Comparison of ENCODE assay signal across 8 cellular contexts in genomic region chr17:77391668-77392375, GRCh38.
DNase-seq lines count a peak whose midpoint lies in the region; ATAC-seq, FAIRE-seq and TF ChIP-seq lines count a peak whose summit lies in the region.

No MANE protein-coding gene starts in this region.

- peak in 2 of 4 donors; percentile 27 to 39 for ATAC-seq in heart left ventricle
- peak; percentile 82 for ATAC-seq in sciatic nerve
- ATAC-seq in HG03097 (IDR thresholded peaks at IDR 0.05; ENCODE audit: low FRiP score, unreplicated experiment): no peak

- H3K27ac ChIP-seq in heart left ventricle: peak overlapping the region; percentile 38 to 96 (median 74)

- intact Hi-C loops in heart left ventricle (cut with DNase I): loop anchor here in 1 of 10 donors (5.0 kb wide), 1 partner anchor 60 kb away; no protein-coding TSS in a partner anchor
- intact Hi-C loops in sciatic nerve (cut with DNase I): no loop called here

- H3K4me1 Mint-ChIP-seq in activated naive CD4-positive, alpha-beta T cell treated with anti-CD3 and anti-CD28 coated beads, Interleukin-2, amount 50 U/mL, for 24 hours: peaks cover 80% of the 10 kb centered on the region

- DNase-seq in HTR-8/SVneo (ENCODE audit: insufficient read length, low spot score): peak; percentile 83
- DNase-seq in heart left ventricle: peak in 2 of 5 donors; percentile 73 to 74
- DNase-seq in sciatic nerve (ENCODE audit: low spot score): no peak
- no peak for DNase-seq in NCI-H524 treated with DMSO at 0.1 percent for 48 hours (lab: John Stamatoyannopoulos, UW)
- DNase-seq in DMS153 (lab: John Stamatoyannopoulos, UW): no peak
- no peak for DNase-seq in NCI-H510A treated with DMSO at 0.1 percent for 48 hours (lab: John Stamatoyannopoulos, UW)

- no peaks in the 10 kb centered on the region for H3K36me3 ChIP-seq in heart left ventricle

- peaks cover 26 to 87% (median 79%) of the 10 kb centered on the region in 12 donors for H3K4me1 ChIP-seq in heart left ventricle

- peak; percentile 87 for FAIRE-seq in HTR-8/SVneo (lab: Jason Lieb, UNC)

- no peak for TF ChIP-seq POLR2A in heart left ventricle (IDR thresholded peaks at IDR 0.05)

- no peak for TF ChIP-seq CTCF in heart left ventricle (IDR thresholded peaks at IDR 0.05)

- H3K27me3 ChIP-seq in heart left ventricle: no peaks in the 10 kb centered on the region

- H3K9me3 Mint-ChIP-seq in activated naive CD4-positive, alpha-beta T cell treated with anti-CD3 and anti-CD28 coated beads, Interleukin-2, amount 50 U/mL, for 24 hours: no peaks in the 10 kb centered on the region

- no peaks in the 10 kb centered on the region for H3K9me3 ChIP-seq in heart left ventricle

- H3K27ac Mint-ChIP-seq in activated naive CD4-positive, alpha-beta T cell treated with anti-CD3 and anti-CD28 coated beads, Interleukin-2, amount 50 U/mL, for 24 hours: peak overlapping the region; percentile 68

- 33 to 50% (median 40%) methylated on average over 7 of the region's 7 CpGs for WGBS in heart left ventricle, 4 donors

- H3K4me3 ChIP-seq in heart left ventricle: peak overlapping the region in 2 of 12 donors; percentile 7 to 9

- H3K27me3 Mint-ChIP-seq in activated naive CD4-positive, alpha-beta T cell treated with anti-CD3 and anti-CD28 coated beads, Interleukin-2, amount 50 U/mL, for 24 hours: no peaks in the 10 kb centered on the region

- H3K36me3 Mint-ChIP-seq in activated naive CD4-positive, alpha-beta T cell treated with anti-CD3 and anti-CD28 coated beads, Interleukin-2, amount 50 U/mL, for 24 hours: no peaks in the 10 kb centered on the region

- H3K4me3 Mint-ChIP-seq in activated naive CD4-positive, alpha-beta T cell treated with anti-CD3 and anti-CD28 coated beads, Interleukin-2, amount 50 U/mL, for 24 hours: peak overlapping the region; percentile 47
